16 cellular contexts compared by ENCODE assay signal in the genomic region with DNA sequence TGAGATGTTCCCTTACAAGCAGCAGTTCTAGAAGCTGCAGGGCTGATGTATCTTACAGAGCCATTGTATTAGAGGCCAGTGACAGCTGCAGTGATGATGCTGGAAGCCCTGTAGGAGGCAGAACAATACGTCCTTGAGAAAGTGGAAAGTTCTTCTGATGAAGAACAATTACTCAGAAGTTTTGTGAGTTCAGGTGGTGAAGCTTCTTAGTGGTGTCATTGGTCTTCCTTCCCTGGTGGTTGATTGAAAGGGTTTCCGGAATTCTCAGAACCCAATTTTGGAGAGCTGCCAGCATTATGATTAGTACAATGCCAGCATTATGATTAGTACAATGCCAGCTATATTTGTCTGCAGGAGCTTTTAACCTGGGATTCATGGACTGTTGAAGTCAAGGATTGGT.
DNase-seq lines count a peak whose midpoint lies in the region; ATAC-seq, FAIRE-seq and TF ChIP-seq lines count a peak whose summit lies in the region.
"Had no signal": no experiment of that assay in that cellular context is flagged by ENCODE, and none has a peak within 500 bp of the region (broad histone marks: within the 10 kb centered on the region; RNA-seq: fewer than 3 reads in every experiment).

No MANE protein-coding gene starts in this region.

- H3K9me3 ChIP-seq in GM12878 (replicated peaks; ENCODE audit: control insufficient read depth, insufficient read depth, low read length) (no peaks in the 10 kb centered on the region), HAP-1 (no peaks in the 10 kb centered on the region)
- H3K9me3 ChIP-seq: adrenal gland, gastroesophageal sphincter had no signal

- no peaks in the 10 kb centered on the region for H3K36me3 ChIP-seq in GM12878 (ENCODE audit: control insufficient read depth in 2 of 2, insufficient read depth in 2 of 2, low read length in 1 of 2)
- H3K36me3 ChIP-seq in HAP-1 (replicated peaks) = no peaks in the 10 kb centered on the region
- H3K36me3 ChIP-seq: adrenal gland, gastroesophageal sphincter had no signal

- H2AFZ ChIP-seq in GM12878 (ENCODE audit: control insufficient read depth, low read depth, low read length) = no peak overlapping the region

- 47% methylated on average over 2 of the region's 2 CpGs for WGBS in GM12878 (ENCODE audit: insufficient coverage, insufficient replicate concordance, low lambda C conversion rate, missing lambda C conversion rate)

- TF ChIP-seq CTCF in GM12873 (IDR thresholded peaks at IDR 0.05; ENCODE audit: insufficient read depth, low read depth, low read length, missing control alignments) (peak; percentile 19), GM12878 (IDR thresholded peaks at IDR 0.05 in 2 of 3, conservative IDR thresholded peaks at IDR 0.05 in 1 of 3; ENCODE audit: control insufficient read depth in 2 of 3, extremely low read depth in 1 of 3, insufficient read depth in 1 of 3, low read depth in 3 of 3, low read length in 3 of 3) (no peak)

- no TSS peak for BruUV-seq in GM12878 (replicated peaks; lab: Mats Ljungman, UMichigan)

- no peak for TF ChIP-seq POLR2A in GM12878 (IDR thresholded peaks at IDR 0.05; ENCODE audit: low read depth, low read length)

- H3K79me2 ChIP-seq in GM12878 (ENCODE audit: control insufficient read depth, insufficient read depth, low read length) = no peaks in the 10 kb centered on the region

- SMC1A ChIA-PET in GM12878 (lab: Charles Lee; ENCODE audit: uncharacterized antibody, unreplicated experiment) = interaction anchor here (0.8 kb wide), 1 partner anchor 9 kb away, joined by 3 read pairs; no protein-coding TSS in a partner anchor

- no peaks in the 10 kb centered on the region for H4K20me1 ChIP-seq in GM12878 (ENCODE audit: control insufficient read depth, insufficient read depth)

- no peak for FAIRE-seq in GM12878 (lab: Jason Lieb, UNC)
- FAIRE-seq: G401.6 had no signal

- CTCF ChIA-PET in GM12878 (lab: Yijun Ruan, JAX) = no interaction called here

- RAD21 ChIA-PET in GM12878 (lab: Charles Lee; ENCODE audit: unreplicated experiment) = no interaction called here

- H3K4me1 ChIP-seq in GM12878 (ENCODE audit: control insufficient read depth, insufficient read depth, low read length) (no peaks in the 10 kb centered on the region), HAP-1 (no peaks in the 10 kb centered on the region)
- H3K4me1 ChIP-seq: adrenal gland, gastroesophageal sphincter had no signal

- POLR2A ChIA-PET in GM12878 (lab: Charles Lee) = no interaction called here

- DNase-seq in HT-29 (ENCODE audit: low spot score) (peak; percentile 94), GM12878 (ENCODE audit: low read depth, low spot score) (no peak), medulla oblongata (ENCODE audit: extremely low spot score) (peak; percentile 22), NCI-H187 treated with DMSO at 0.1 percent for 48 hours (lab: John Stamatoyannopoulos, UW) (no peak), hepatic stellate cell (ENCODE audit: low spot score) (no peak), HAP-1 (ENCODE audit: low spot score in 2 of 2) (no peak)
- no peak for DNase-seq in stimulated activated CD4-positive, alpha-beta T cell treated with anti-CD3 and anti-CD28 coated beads, Interleukin-2, amount 100 ng/mL, for 24 hours
- DNase-seq: activated CD4-positive, alpha-beta T cell treated with anti-CD3 and anti-CD28 coated beads for 36 hours; activated T-cell treated with anti-CD3 and anti-CD28 coated beads, Interleukin-2, amount 50 U/mL, for 48 hours; adrenal gland; naive thymus-derived CD8-positive, alpha-beta T cell; NCI-H2029 treated with DMSO at 0.1 percent for 48 hours had no signal

- H3K27ac ChIP-seq in GM12878 (ENCODE audit: control insufficient read depth, insufficient read depth) = no peak overlapping the region
- H3K27ac ChIP-seq: adrenal gland, gastroesophageal sphincter had no signal

- no peak overlapping the region for H3K4me2 ChIP-seq in GM12878 (ENCODE audit: control insufficient read depth, insufficient read depth)

- H3K27me3 ChIP-seq in GM12878 (replicated peaks in 1 of 2; ENCODE audit: control insufficient read depth in 2 of 2, insufficient read depth in 2 of 2, low read length in 1 of 2) = no peaks in the 10 kb centered on the region
- H3K27me3 ChIP-seq in HAP-1 (ENCODE audit: low read depth) = no peaks in the 10 kb centered on the region
- H3K27me3 ChIP-seq: adrenal gland, gastroesophageal sphincter had no signal

- TF ChIP-seq EP300 in GM12878 (IDR thresholded peaks at IDR 0.05; ENCODE audit: borderline replicate concordance in 1 of 2, control insufficient read depth in 1 of 2, low read depth in 2 of 2, low read length in 2 of 2) = no peak

- no peak for ATAC-seq in GM12878
- ATAC-seq: activated CD4-positive, alpha-beta T cell treated with anti-CD3 and anti-CD28 coated beads for 36 hours; gastroesophageal sphincter; naive thymus-derived CD8-positive, alpha-beta T cell; sciatic nerve had no signal

- H3K9ac ChIP-seq in GM12878 (ENCODE audit: control insufficient read depth, insufficient read depth, low read length) = no peak overlapping the region

- intact Hi-C loops in GM12878 (cut with micrococcal nuclease; ENCODE audit: unreplicated experiment) = no loop called here

- in situ Hi-C loops in GM12878 (cut with MboI) = no loop called here
- in situ Hi-C loops in HAP-1 (cut with MboI; ENCODE audit: low sequenced_read_pairs) = no loop called here

- H3K4me3 ChIP-seq in GM12878 (no peak overlapping the region), HAP-1 (no peak overlapping the region)
- H3K4me3 ChIP-seq: adrenal gland, gastroesophageal sphincter had no signal

- TF ChIP-seq RAD21 in GM12878 (IDR thresholded peaks at IDR 0.05; ENCODE audit: insufficient read depth, low read depth, low read length) = peak; percentile 29; the same call in 1 of the 2 replicates

TF ChIP-seq in GM12878, 131 proteins besides CTCF, POLR2A, EP300 and RAD21 (continues in another document):
- no peak for TF ChIP-seq POLR2AphosphoS5 (IDR thresholded peaks at IDR 0.05; ENCODE audit: low read length)
- no peak for TF ChIP-seq RELA (IDR thresholded peaks at IDR 0.05; ENCODE audit: borderline replicate concordance, partially characterized antibody)
- no peak for TF ChIP-seq ZBTB33 (IDR thresholded peaks at IDR 0.05)
- TF ChIP-seq MEF2B (IDR thresholded peaks at IDR 0.05; ENCODE audit: partially characterized antibody, poor library complexity, severe bottlenecking) = no peak
- TF ChIP-seq SPI1 (IDR thresholded peaks at IDR 0.05; ENCODE audit: borderline replicate concordance, insufficient read depth, low read depth, low read length) = no peak
- no peak for TF ChIP-seq CUX1 (IDR thresholded peaks at IDR 0.05; ENCODE audit: insufficient replicate concordance, low read depth, low read length)
- no peak for TF ChIP-seq SREBF2 (IDR thresholded peaks at IDR 0.05; ENCODE audit: low read length)
- no peak for TF ChIP-seq MYB (IDR thresholded peaks at IDR 0.05; ENCODE audit: borderline replicate concordance, low read depth, low read length)
- TF ChIP-seq ATF7 (IDR thresholded peaks at IDR 0.05; ENCODE audit: low read depth) = no peak
- TF ChIP-seq POU2F2 (IDR thresholded peaks at IDR 0.05; ENCODE audit: borderline replicate concordance, low read depth, low read length) = no peak
- TF ChIP-seq ZNF384 (IDR thresholded peaks at IDR 0.05; ENCODE audit: borderline replicate concordance, low read depth, low read length) = no peak
- TF ChIP-seq DPF2 (IDR thresholded peaks at IDR 0.05) = no peak

Comparison
In these comparisons a context has a peak if more than half of its experiments do, and no peak if none do; other contexts are left out.
1. DNase-seq: peak in HT-29 (single experiment) and medulla oblongata (single experiment); none in GM12878 (single experiment), stimulated activated CD4-positive, alpha-beta T cell treated with anti-CD3 and anti-CD28 coated beads, Interleukin-2, amount 100 ng/mL, for 24 hours (0 of 2), NCI-H187 treated with DMSO at 0.1 percent for 48 hours (single experiment), hepatic stellate cell (single experiment) and HAP-1 (0 of 2).